Comparison of ENCODE assay signal across 8 cellular contexts in the genomic region with DNA sequence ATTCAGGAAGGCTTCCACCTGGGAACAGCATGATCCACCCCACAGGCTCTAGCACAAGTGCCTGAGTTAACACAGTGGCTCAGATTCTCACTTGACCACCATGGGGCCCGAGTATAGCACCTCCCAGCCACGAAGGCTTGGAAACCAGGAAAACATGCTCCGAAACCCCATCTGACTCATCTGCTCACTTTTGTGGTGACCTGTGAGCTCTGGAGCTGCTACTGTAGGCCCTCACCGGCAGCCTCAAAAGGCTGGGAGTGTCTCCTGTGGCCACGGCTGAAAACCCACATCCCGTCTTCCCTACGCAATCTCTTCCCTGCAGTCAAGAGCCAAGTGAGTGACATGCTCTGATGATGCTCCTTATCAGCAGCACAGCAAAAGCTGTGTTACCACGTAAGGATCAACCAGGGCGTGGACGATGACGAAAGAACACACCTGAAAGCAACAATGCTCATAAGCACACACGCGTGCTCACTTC.
A peak's percentile ranks its signal among the peaks of the same experiment; 100 is the strongest.
DNase-seq lines count a peak whose midpoint lies in the region; ATAC-seq and TF ChIP-seq lines count a peak whose summit lies in the region.

No MANE protein-coding gene starts in this region.

- no peak overlapping the region; the same call in 1 of the 2 replicates for H3K4me2 ChIP-seq in OCI-LY1 (ENCODE audit: low read length)

- H3K9me3 Mint-ChIP-seq in naive thymus-derived CD8-positive, alpha-beta T cell = peaks cover 0 to 18% (median 0%) of the 10 kb centered on the region in 9 donors

- H3K4me1 Mint-ChIP-seq in naive thymus-derived CD8-positive, alpha-beta T cell = peaks cover 36 to 78% (median 57%) of the 10 kb centered on the region in 4 donors

- peaks cover 27% of the 10 kb centered on the region for H3K4me1 ChIP-seq in OCI-LY1 (ENCODE audit: insufficient read depth, low read length, severe bottlenecking)
- no peaks in the 10 kb centered on the region for H3K4me1 ChIP-seq in thymus (ENCODE audit: control insufficient read depth, insufficient read depth, low read length)

- no peaks in the 10 kb centered on the region for H3K27me3 Mint-ChIP-seq in naive thymus-derived CD8-positive, alpha-beta T cell

- H3K9me3 ChIP-seq in OCI-LY1 (ENCODE audit: low read length) (no peaks in the 10 kb centered on the region), thymus (ENCODE audit: control insufficient read depth) (no peaks in the 10 kb centered on the region)

- no peaks in the 10 kb centered on the region for H3K36me3 ChIP-seq in OCI-LY1 (ENCODE audit: insufficient read depth, low read length)
- H3K36me3 ChIP-seq in thymus (ENCODE audit: control insufficient read depth, insufficient read depth) = no peaks in the 10 kb centered on the region

- H3K27ac Mint-ChIP-seq in naive thymus-derived CD8-positive, alpha-beta T cell = peak overlapping the region; percentile 91 to 100 (median 100)

- no peaks in the 10 kb centered on the region for H4K20me1 ChIP-seq in OCI-LY1 (ENCODE audit: insufficient read depth, low read length)

- H3F3A ChIP-seq in OCI-LY1 (ENCODE audit: insufficient read depth, low read length) = no peaks in the 10 kb centered on the region

- POLR2A ChIA-PET in naive thymus-derived CD8-positive, alpha-beta T cell (lab: Charles Lee) = interaction anchor here (1.1 to 2.1 kb wide), 7 partner anchors 9 to 255 kb away, joined by 3 to 11 read pairs (median 5); no protein-coding TSS in a partner anchor

- no peaks in the 10 kb centered on the region for H3K79me2 ChIP-seq in OCI-LY1 (ENCODE audit: insufficient read depth, low read length)

- WGBS in thymus = 55% methylated on average over 13 of the region's 13 CpGs

- H3K36me3 Mint-ChIP-seq in naive thymus-derived CD8-positive, alpha-beta T cell = no peaks in the 10 kb centered on the region

- H2AFZ ChIP-seq in OCI-LY1 (ENCODE audit: low read length) = no peak overlapping the region

- H3K4me3 Mint-ChIP-seq in naive thymus-derived CD8-positive, alpha-beta T cell = peak overlapping the region; percentile 64 to 90 (median 80)

- H3K9ac ChIP-seq in OCI-LY1 (ENCODE audit: low read length) = no peak overlapping the region

- TF ChIP-seq CTCF in OCI-LY1 (IDR thresholded peaks at IDR 0.05; ENCODE audit: low read length) = no peak

- DNase-seq in activated T-helper 9 cell treated with anti-CD3 and anti-CD28 coated beads, Interleukin-2, amount 50 U/mL, for 16 hours (ENCODE audit: low read depth) = peak; percentile 67
- peak; percentile 58 to 96 (median 90) for DNase-seq in naive thymus-derived CD8-positive, alpha-beta T cell
- DNase-seq in DMS53 treated with DMSO at 0.1 percent for 48 hours (lab: John Stamatoyannopoulos, UW; ENCODE audit: unreplicated experiment) (no peak), cerebellar nuclear complex (lab: John Stamatoyannopoulos, UW) (no peak), NOMO-1 (lab: John Stamatoyannopoulos, UW; ENCODE audit: unreplicated experiment in 2 of 2) (no peak)

- H3K27me3 ChIP-seq in OCI-LY1 (ENCODE audit: insufficient read depth, low read length) = no peaks in the 10 kb centered on the region
- no peaks in the 10 kb centered on the region for H3K27me3 ChIP-seq in thymus (ENCODE audit: control insufficient read depth, insufficient read depth)

- H3K4me3 ChIP-seq in OCI-LY1 (ENCODE audit: low read depth, low read length, poor library complexity, severe bottlenecking) (no peak overlapping the region), thymus (ENCODE audit: low read length) (no peak overlapping the region)

- H3K9me2 ChIP-seq in OCI-LY1 (ENCODE audit: low read depth, low read length) = no peaks in the 10 kb centered on the region

- H3K27ac ChIP-seq in OCI-LY1 (ENCODE audit: low read depth, low read length, poor library complexity, severe bottlenecking) (peak overlapping the region; percentile 40), thymus (ENCODE audit: low read depth) (peak overlapping the region; percentile 67)

- ATAC-seq in GM19023 (IDR thresholded peaks at IDR 0.05; ENCODE audit: unreplicated experiment) = peak; percentile 41
- ATAC-seq in naive thymus-derived CD8-positive, alpha-beta T cell = peak; percentile 71 to 76

Comparison
In these comparisons a context has a peak if more than half of its experiments do, and no peak if none do; other contexts are left out.
1. DNase-seq: peak in activated T-helper 9 cell treated with anti-CD3 and anti-CD28 coated beads, Interleukin-2, amount 50 U/mL, for 16 hours (single experiment) and naive thymus-derived CD8-positive, alpha-beta T cell (10 of 10); none in DMS53 treated with DMSO at 0.1 percent for 48 hours (single experiment), cerebellar nuclear complex (0 of 2) and NOMO-1 (0 of 2).